Comparison of ENCODE assay signal across 12 cellular contexts in the genomic region with DNA sequence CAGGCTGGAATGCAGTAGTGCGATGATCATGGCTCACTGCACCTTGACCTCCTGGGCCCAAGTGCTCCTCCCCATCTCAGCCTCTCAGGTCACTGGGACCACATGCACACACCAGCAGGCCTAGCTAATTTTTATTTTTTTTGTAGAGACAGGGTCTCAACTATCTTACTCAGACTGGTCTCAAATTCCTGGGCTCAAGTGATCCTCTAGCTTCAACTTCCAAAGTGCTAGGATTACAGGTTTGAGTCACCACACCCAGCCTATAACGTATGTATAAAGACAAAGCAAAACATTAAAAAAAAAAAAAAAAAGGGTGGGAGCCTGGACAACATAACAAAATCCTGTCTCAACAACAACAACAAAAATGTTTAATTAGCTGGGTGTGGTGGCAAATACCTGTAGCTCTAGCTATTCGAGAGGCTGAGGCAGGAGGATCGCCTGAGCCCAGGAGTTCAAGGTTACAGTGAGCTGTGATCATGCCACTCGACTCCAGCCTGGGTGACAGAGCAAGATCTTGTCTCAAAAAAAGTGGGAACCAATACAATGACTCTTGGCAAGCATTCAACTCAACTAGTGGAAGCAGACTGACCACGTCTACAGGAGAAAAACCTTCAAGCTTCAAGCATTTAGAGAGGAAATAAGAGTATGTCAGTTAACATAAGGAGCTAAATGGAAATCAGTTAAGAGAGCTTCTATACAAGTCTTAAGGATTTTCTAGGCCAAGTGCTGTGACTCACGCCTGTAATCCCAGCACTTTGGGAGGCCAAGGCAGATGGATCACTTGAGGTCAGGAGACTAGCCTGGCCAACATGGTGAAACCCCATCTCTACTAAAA. TPM values are rescaled to one million over a fixed set of nuclear protein-coding genes. Genes with fewer than 3 reads are reported as not detected.
DNase-seq lines count a peak whose midpoint lies in the region; ATAC-seq and TF ChIP-seq lines count a peak whose summit lies in the region.
"Had no signal": no experiment of that assay in that cellular context is flagged by ENCODE, and none has a peak within 500 bp of the region (broad histone marks: within the 10 kb centered on the region; RNA-seq: fewer than 3 reads in every experiment).

No MANE protein-coding gene starts in this region.

- no peak for DNase-seq in activated naive CD4-positive, alpha-beta T cell treated with anti-CD3 and anti-CD28 coated beads for 36 hours
- DNase-seq in SW480 (ENCODE audit: low spot score), result peak; percentile 41
- no peak for DNase-seq in esophagus squamous epithelium (lab: John Stamatoyannopoulos, UW)
- DNase-seq in stimulated activated naive CD8-positive, alpha-beta T cell treated with anti-CD3 and anti-CD28 coated beads, Interleukin-15, amount 100 ng/mL, for 72 hours, result no peak
- no peak for DNase-seq in sciatic nerve (ENCODE audit: low spot score)
- DNase-seq in NCI-H2171 treated with DMSO at 0.1 percent for 48 hours (lab: John Stamatoyannopoulos, UW), result no peak
- DNase-seq: head of caudate nucleus, NCI-H1105 had no signal

- H3K27ac ChIP-seq in esophagus squamous epithelium, result peak overlapping the region; percentile 10 to 62 (median 48)
- H3K27ac ChIP-seq: parathyroid adenoma, SJSA1 had no signal

- H3K9me3 ChIP-seq in esophagus squamous epithelium, result no peaks in the 10 kb centered on the region
- H3K9me3 ChIP-seq: SJSA1 had no signal

- peak overlapping the region; percentile 38 for H3K4me3 Mint-ChIP-seq in activated naive CD4-positive, alpha-beta T cell treated with anti-CD3 and anti-CD28 coated beads, Interleukin-2, amount 50 U/mL, for 24 hours
- H3K4me3 Mint-ChIP-seq in activated naive CD4-positive, alpha-beta T cell treated with anti-CD3 and anti-CD28 coated beads for 36 hours, result no peak overlapping the region
- H3K4me3 Mint-ChIP-seq in stimulated activated naive CD8-positive, alpha-beta T cell treated with anti-CD3 and anti-CD28 coated beads, Interleukin-15, amount 100 ng/mL, for 72 hours, result peak overlapping the region; percentile 33 to 34

- TF ChIP-seq POLR2A in esophagus squamous epithelium (IDR thresholded peaks at IDR 0.05), result no peak

- peaks cover 71% of the 10 kb centered on the region for H3K4me1 Mint-ChIP-seq in activated naive CD4-positive, alpha-beta T cell treated with anti-CD3 and anti-CD28 coated beads, Interleukin-2, amount 50 U/mL, for 24 hours
- peaks cover 65% of the 10 kb centered on the region for H3K4me1 Mint-ChIP-seq in activated naive CD4-positive, alpha-beta T cell treated with anti-CD3 and anti-CD28 coated beads for 36 hours (ENCODE audit: low read depth)
- H3K4me1 Mint-ChIP-seq in stimulated activated naive CD8-positive, alpha-beta T cell treated with anti-CD3 and anti-CD28 coated beads, Interleukin-15, amount 100 ng/mL, for 72 hours, result peaks cover 65% of the 10 kb centered on the region

- no peak for ATAC-seq in stimulated activated naive CD8-positive, alpha-beta T cell treated with anti-CD3 and anti-CD28 coated beads, Interleukin-15, amount 100 ng/mL, for 72 hours
- no peak for ATAC-seq in sciatic nerve
- no peak for ATAC-seq in GM21529 (IDR thresholded peaks at IDR 0.05; ENCODE audit: unreplicated experiment)

- H3K36me3 Mint-ChIP-seq in activated naive CD4-positive, alpha-beta T cell treated with anti-CD3 and anti-CD28 coated beads, Interleukin-2, amount 50 U/mL, for 24 hours, result peaks cover 7% of the 10 kb centered on the region
- H3K36me3 Mint-ChIP-seq in activated naive CD4-positive, alpha-beta T cell treated with anti-CD3 and anti-CD28 coated beads for 36 hours (ENCODE audit: low read depth), result peaks cover 23% of the 10 kb centered on the region

- H3K36me3 ChIP-seq in esophagus squamous epithelium, result peaks cover 0 to 11% (median 0%) of the 10 kb centered on the region in 3 donors

- intact Hi-C loops in activated naive CD4-positive, alpha-beta T cell treated with anti-CD3 and anti-CD28 coated beads for 36 hours (cut with micrococcal nuclease), result no loop called here
- intact Hi-C loops in esophagus squamous epithelium (cut with DNase I) (no loop called here), sciatic nerve (cut with DNase I) (no loop called here)

- H3K27me3 Mint-ChIP-seq in activated naive CD4-positive, alpha-beta T cell treated with anti-CD3 and anti-CD28 coated beads, Interleukin-2, amount 50 U/mL, for 24 hours, result no peaks in the 10 kb centered on the region
- H3K27me3 Mint-ChIP-seq in activated naive CD4-positive, alpha-beta T cell treated with anti-CD3 and anti-CD28 coated beads for 36 hours (ENCODE audit: low read depth), result no peaks in the 10 kb centered on the region
- no peaks in the 10 kb centered on the region for H3K27me3 Mint-ChIP-seq in stimulated activated naive CD8-positive, alpha-beta T cell treated with anti-CD3 and anti-CD28 coated beads, Interleukin-15, amount 100 ng/mL, for 72 hours

- peaks cover 14 to 49% (median 36%) of the 10 kb centered on the region in 3 donors for H3K4me1 ChIP-seq in esophagus squamous epithelium
- H3K4me1 ChIP-seq: SJSA1 had no signal

- peak overlapping the region; percentile 62 for H3K27ac Mint-ChIP-seq in activated naive CD4-positive, alpha-beta T cell treated with anti-CD3 and anti-CD28 coated beads, Interleukin-2, amount 50 U/mL, for 24 hours
- H3K27ac Mint-ChIP-seq in activated naive CD4-positive, alpha-beta T cell treated with anti-CD3 and anti-CD28 coated beads for 36 hours, result no peak overlapping the region
- H3K27ac Mint-ChIP-seq in stimulated activated naive CD8-positive, alpha-beta T cell treated with anti-CD3 and anti-CD28 coated beads, Interleukin-15, amount 100 ng/mL, for 72 hours, result peak overlapping the region in 1 of 2 donors; percentile 70

- no peaks in the 10 kb centered on the region for H3K27me3 ChIP-seq in esophagus squamous epithelium
- H3K27me3 ChIP-seq: SJSA1 had no signal

- CTCF ChIA-PET in activated naive CD4-positive, alpha-beta T cell treated with anti-CD3 and anti-CD28 coated beads for 36 hours (lab: Charles Lee), result interaction anchor here (0.6 to 3.4 kb wide), 3 partner anchors 15 to 270 kb away, joined by 3 to 22 read pairs (median 4); a partner anchor contains a TSS

- no peak for TF ChIP-seq CTCF in esophagus squamous epithelium (IDR thresholded peaks at IDR 0.05)

- no peaks in the 10 kb centered on the region for H3K9me3 Mint-ChIP-seq in activated naive CD4-positive, alpha-beta T cell treated with anti-CD3 and anti-CD28 coated beads, Interleukin-2, amount 50 U/mL, for 24 hours
- no peaks in the 10 kb centered on the region for H3K9me3 Mint-ChIP-seq in activated naive CD4-positive, alpha-beta T cell treated with anti-CD3 and anti-CD28 coated beads for 36 hours
- H3K9me3 Mint-ChIP-seq in stimulated activated naive CD8-positive, alpha-beta T cell treated with anti-CD3 and anti-CD28 coated beads, Interleukin-15, amount 100 ng/mL, for 72 hours, result no peaks in the 10 kb centered on the region

- H3K4me3 ChIP-seq in esophagus squamous epithelium, result no peak overlapping the region
- H3K4me3 ChIP-seq: SJSA1 had no signal

- WGBS in esophagus squamous epithelium, 2 donors, result 54 to 64% methylated on average over 7 of the region's 7 CpGs

RNA-seq across cellular contexts. Expression of a gene that starts 2.6 kb away (rescaled TPM):
- 10 to 100 TPM; 62.9 to 72.3 TPM for total RNA-seq in activated naive CD4-positive, alpha-beta T cell treated with anti-CD3 and anti-CD28 coated beads for 36 hours
- total RNA-seq in esophagus squamous epithelium (10 to 100 TPM; 37.2 to 59.7 (median 52.3) TPM), sciatic nerve (57.1 TPM)

RNA-seq across cellular contexts. Expression of a gene that starts 16.2 kb away (rescaled TPM):
- total RNA-seq in activated naive CD4-positive, alpha-beta T cell treated with anti-CD3 and anti-CD28 coated beads for 36 hours, result 10 to 100 TPM; 24.4 to 25.2 TPM
- total RNA-seq in esophagus squamous epithelium (10 to 100 TPM; 30.4 to 44.3 (median 38.3) TPM), sciatic nerve (39.1 TPM)

RNA-seq across cellular contexts. Expression of a gene that starts 16.4 kb away (rescaled TPM):
- 10 to 100 TPM; 68.5 to 75.5 TPM for total RNA-seq in activated naive CD4-positive, alpha-beta T cell treated with anti-CD3 and anti-CD28 coated beads for 36 hours
- total RNA-seq in esophagus squamous epithelium (100 to 1,000 TPM in 1 of 4 donors, 10 to 100 TPM in 3; 53.5 to 106 (median 75.8) TPM), sciatic nerve (79.1 TPM)

RNA-seq across cellular contexts. Expression of a gene that starts 26.6 kb away (rescaled TPM):
- total RNA-seq in activated naive CD4-positive, alpha-beta T cell treated with anti-CD3 and anti-CD28 coated beads for 36 hours, result 1 to 10 TPM; 4.9 to 5.2 TPM
- total RNA-seq in esophagus squamous epithelium (10 to 100 TPM in 3 of 4 donors, 1 to 10 TPM in 1; 6.4 to 15.6 (median 12.8) TPM), sciatic nerve (17.0 TPM)

RNA-seq across cellular contexts. Expression of a gene that starts 31.1 kb away (rescaled TPM):
- total RNA-seq in activated naive CD4-positive, alpha-beta T cell treated with anti-CD3 and anti-CD28 coated beads for 36 hours, result 10 to 100 TPM; 80.2 to 82.3 TPM
- total RNA-seq in esophagus squamous epithelium (10 to 100 TPM; 39.3 to 66.1 (median 48.1) TPM), sciatic nerve (53.5 TPM)
